8 cellular contexts compared by ENCODE assay signal in the genomic region with DNA sequence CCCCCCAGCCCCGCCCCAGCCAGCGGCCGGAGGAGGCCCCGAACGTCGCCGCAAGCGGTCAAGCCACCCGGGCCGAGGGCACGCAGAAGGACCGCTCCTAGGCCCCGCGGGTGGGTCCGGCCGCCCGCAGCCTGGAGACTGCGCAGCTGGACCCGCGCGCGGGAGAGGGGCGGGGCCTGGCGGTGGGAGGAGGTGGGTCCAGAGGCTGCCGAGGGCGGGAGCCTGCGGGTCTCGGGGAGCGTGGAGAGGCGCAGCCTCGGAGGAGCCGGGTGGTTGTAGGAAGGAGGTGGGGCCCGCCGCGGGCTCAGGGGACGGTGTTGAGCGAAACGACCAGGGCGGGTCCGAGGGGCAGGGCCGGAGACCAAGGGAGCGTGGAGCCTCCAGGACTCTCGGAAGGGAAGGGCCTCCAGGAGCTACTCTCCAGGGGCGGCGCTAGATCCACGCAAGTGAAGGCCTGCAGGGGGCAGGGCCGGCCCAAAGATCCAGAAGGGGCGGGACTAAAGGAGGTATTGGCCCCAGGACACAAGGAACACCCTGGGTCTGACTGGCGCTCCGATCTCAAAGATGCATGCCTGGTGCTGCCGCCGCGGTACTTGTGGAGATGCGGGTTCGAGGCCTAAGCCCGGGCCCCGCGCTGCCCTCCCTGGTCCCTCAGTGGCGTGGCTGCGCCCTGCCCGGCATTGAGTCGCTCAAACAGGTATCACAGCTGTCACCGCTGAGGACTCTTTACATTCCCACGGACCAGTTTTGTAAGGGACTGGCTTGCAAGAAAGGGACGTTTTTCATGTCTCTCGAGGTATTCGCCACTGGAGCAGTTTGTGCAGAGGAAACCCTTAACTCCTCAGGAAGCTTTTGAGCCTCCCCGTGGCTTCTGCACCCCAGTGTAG. TPM values are rescaled to one million over a fixed set of nuclear protein-coding genes. Genes with fewer than 3 reads are reported as not detected.
DNase-seq lines count a peak whose midpoint lies in the region; ATAC-seq and TF ChIP-seq lines count a peak whose summit lies in the region.

No MANE protein-coding gene starts in this region.

- H3K9me3 ChIP-seq in CD8-positive, alpha-beta memory T cell (ENCODE audit: low read length): no peaks in the 10 kb centered on the region

- peaks cover 0 to 5% of the 10 kb centered on the region in 2 donors for H3K27me3 Mint-ChIP-seq in CD8-positive, alpha-beta memory T cell

- peaks cover 0 to 20% (median 0%) of the 10 kb centered on the region in 3 donors for H3K36me3 Mint-ChIP-seq in CD8-positive, alpha-beta memory T cell

- H3K27me3 ChIP-seq in CD8-positive, alpha-beta memory T cell (ENCODE audit: insufficient read depth, low read length, poor library complexity, severe bottlenecking): no peaks in the 10 kb centered on the region

- no peaks in the 10 kb centered on the region for H3K36me3 ChIP-seq in CD8-positive, alpha-beta memory T cell (ENCODE audit: insufficient read depth, low read length)

- peak overlapping the region; percentile 49 for H3K4me3 ChIP-seq in CD8-positive, alpha-beta memory T cell (ENCODE audit: low read length)
- peak overlapping the region; percentile 56 for H3K4me3 ChIP-seq in epithelial cell of proximal tubule (ENCODE audit: low read depth, low read length)

- peaks cover 11% of the 10 kb centered on the region for H3K4me1 ChIP-seq in CD8-positive, alpha-beta memory T cell (ENCODE audit: insufficient read depth, low read length)

- CTCF ChIA-PET in CD8-positive, alpha-beta memory T cell (lab: Charles Lee): interaction anchor here (0.5 to 3.2 kb wide), 10 partner anchors 12 to 304 kb away, joined by 3 to 21 read pairs (median 4); a partner anchor contains a TSS

- peak overlapping the region; percentile 73 to 97 (median 84) for H3K4me3 Mint-ChIP-seq in CD8-positive, alpha-beta memory T cell

- DNase-seq in CD8-positive, alpha-beta memory T cell: peak; percentile 68 to 85 (median 73)
- DNase-seq in HS-5 (ENCODE audit: low read depth): peak; percentile 36
- DNase-seq in NOMO-1 (lab: John Stamatoyannopoulos, UW; ENCODE audit: unreplicated experiment in 2 of 2): peak; percentile 76 to 79
- peak; percentile 69 for DNase-seq in activated CD8-positive, alpha-beta memory T cell treated with anti-CD3 and anti-CD28 coated beads, Interleukin-2, amount 50 U/mL, for 4 hours
- DNase-seq in epithelial cell of proximal tubule (ENCODE audit: low read depth): peak; percentile 13
- DNase-seq in mucosa of gallbladder (ENCODE audit: low spot score): peak; percentile 85
- peak; percentile 32 to 49 for DNase-seq in stimulated activated CD8-positive, alpha-beta memory T cell treated with anti-CD3 and anti-CD28 coated beads, Interleukin-4, amount 100 ng/mL, for 4 hours (ENCODE audit: low read depth in 2 of 2, low spot score in 1 of 2)

- no peaks in the 10 kb centered on the region for H3K9me3 Mint-ChIP-seq in CD8-positive, alpha-beta memory T cell

- ATAC-seq in GM19467 (IDR thresholded peaks at IDR 0.05; ENCODE audit: unreplicated experiment): peak; percentile 69

- POLR2A ChIA-PET in CD8-positive, alpha-beta memory T cell (lab: Charles Lee): interaction anchor here (0.5 to 1.2 kb wide), 6 partner anchors 28 to 422 kb away, joined by 3 to 5 read pairs (median 4); a partner anchor contains a TSS

- peaks cover 15 to 31% (median 26%) of the 10 kb centered on the region in 3 donors for H3K4me1 Mint-ChIP-seq in CD8-positive, alpha-beta memory T cell

- peak overlapping the region; percentile 11 for H3K27ac ChIP-seq in CD8-positive, alpha-beta memory T cell (ENCODE audit: low read depth, low read length)

- TF ChIP-seq CTCF in epithelial cell of proximal tubule (conservative IDR thresholded peaks at IDR 0.05; ENCODE audit: low read depth, low read length): peak; percentile 55

- H3K27ac Mint-ChIP-seq in CD8-positive, alpha-beta memory T cell: peak overlapping the region in 7 of 8 donors; percentile 17 to 92 (median 71)

RNA-seq across cellular contexts. Expression of a gene that starts 5.9 kb away (rescaled TPM):
- 10 to 100 TPM; 87.5 to 93.6 TPM for total RNA-seq in CD8-positive, alpha-beta memory T cell
- polyA plus RNA-seq in CD8-positive, alpha-beta memory T cell: 68.5 TPM
- total RNA-seq in epithelial cell of proximal tubule: 93.7 and 104 TPM in 2 replicates
- total RNA-seq in mucosa of gallbladder: 55.3 TPM

RNA-seq across cellular contexts. Expression of a gene that starts 6.1 kb away (rescaled TPM):
- total RNA-seq in CD8-positive, alpha-beta memory T cell: 100 to 1,000 TPM; 101 to 106 TPM
- 83.5 TPM for polyA plus RNA-seq in CD8-positive, alpha-beta memory T cell
- total RNA-seq in epithelial cell of proximal tubule (84.6 and 86.0 TPM in 2 replicates), mucosa of gallbladder (77.5 TPM)

RNA-seq across cellular contexts. Expression of a gene that starts 19.8 kb away (rescaled TPM):
- total RNA-seq in CD8-positive, alpha-beta memory T cell: 10 to 100 TPM; 27.1 to 27.2 TPM
- polyA plus RNA-seq in CD8-positive, alpha-beta memory T cell: 13.2 TPM
- total RNA-seq in epithelial cell of proximal tubule: 20.5 and 22.0 TPM in 2 replicates
- 50.4 TPM for total RNA-seq in mucosa of gallbladder

RNA-seq across cellular contexts. Expression of a gene that starts 27.2 kb away (rescaled TPM):
- 100 to 1,000 TPM; 269 to 273 TPM for total RNA-seq in CD8-positive, alpha-beta memory T cell
- 212 TPM for polyA plus RNA-seq in CD8-positive, alpha-beta memory T cell
- total RNA-seq in epithelial cell of proximal tubule: 10.9 and 13.1 TPM in 2 replicates
- 11.5 TPM for total RNA-seq in mucosa of gallbladder

RNA-seq across cellular contexts. Expression of a gene that starts 56.2 kb away (rescaled TPM):
- total RNA-seq in CD8-positive, alpha-beta memory T cell: 1 to 10 TPM; 2.3 to 3.2 TPM
- 11.1 TPM for polyA plus RNA-seq in CD8-positive, alpha-beta memory T cell
- total RNA-seq in epithelial cell of proximal tubule (12.4 and 19.3 TPM in 2 replicates), mucosa of gallbladder (21.3 TPM)

Comparison
In these comparisons a context has a peak if more than half of its experiments do, and no peak if none do; other contexts are left out.
1. Peak in every context shown above with its lines: DNase-seq, ATAC-seq, H3K4me3 ChIP-seq and H3K27ac ChIP-seq.
2. DNase-seq: peak in every context shown above with its lines; median percentile 85 in mucosa of gallbladder; 78 in NOMO-1; 73 in CD8-positive, alpha-beta memory T cell; 69 in activated CD8-positive, alpha-beta memory T cell treated with anti-CD3 and anti-CD28 coated beads, Interleukin-2, amount 50 U/mL, for 4 hours; 40 in stimulated activated CD8-positive, alpha-beta memory T cell treated with anti-CD3 and anti-CD28 coated beads, Interleukin-4, amount 100 ng/mL, for 4 hours; 36 in HS-5; 13 in epithelial cell of proximal tubule.